20 cellular contexts compared by ENCODE assay signal in genomic region chr20:9200196-9200595, GRCh38.
DNase-seq lines count a peak whose midpoint lies in the region; ATAC-seq and TF ChIP-seq lines count a peak whose summit lies in the region.
"Had no signal": no experiment of that assay in that cellular context is flagged by ENCODE, and none has a peak within 500 bp of the region (broad histone marks: within the 10 kb centered on the region; RNA-seq: fewer than 3 reads in every experiment).

No MANE protein-coding gene starts in this region.

- peaks cover 54% of the 10 kb centered on the region for H3K4me1 ChIP-seq in left ventricle myocardium inferior
- H3K4me1 ChIP-seq in SJSA1 (replicated peaks): peaks cover 14% of the 10 kb centered on the region
- no peaks in the 10 kb centered on the region for H3K4me1 ChIP-seq in testis

- DNase-seq in Right ventricle myocardium superior (no peak), left ventricle myocardium inferior (no peak), SJSA1 (ENCODE audit: low read depth in 1 of 2, low spot score in 2 of 2) (no peak), fibroblast of mammary gland (ENCODE audit: low read depth) (peak; percentile 81), testis (no peak), KG1 (lab: John Stamatoyannopoulos, UW) (no peak)
- DNase-seq: activated CD4-positive, alpha-beta T cell treated with anti-CD3 and anti-CD28 coated beads, Interleukin-2, amount 10 ng/mL, durations not matched to agents 24 days and 14 days; activated CD8-positive, alpha-beta memory T cell treated with anti-CD3 and anti-CD28 coated beads, Interleukin-2, amount 50 U/mL, for 48 hours; activated gamma-delta T cell treated with Interleukin-2 at 50 U/mL for 16 hours; amygdala; CD4-positive, alpha-beta memory T cell; cerebellar nuclear complex; effector memory CD8-positive, alpha-beta T cell; hippocampal formation; NCI-H1436; NCI-H2171 treated with DMSO at 0.1 percent for 48 hours; NCI-H774 had no signal

- no peak for TF ChIP-seq POLR2A in testis (IDR thresholded peaks at IDR 0.05)
- TF ChIP-seq POLR2A in GM18505 (IDR thresholded peaks at IDR 0.05; ENCODE audit: borderline replicate concordance, extremely low read depth, insufficient read depth, insufficient read length): no peak

- no peak overlapping the region for H3K4me3 ChIP-seq in left ventricle myocardium inferior
- no peak overlapping the region for H3K4me3 ChIP-seq in SJSA1
- no peak overlapping the region for H3K4me3 ChIP-seq in fibroblast of mammary gland (ENCODE audit: control insufficient read depth, low read depth, low read length)
- H3K4me3 ChIP-seq in testis: no peak overlapping the region
- H3K4me3 ChIP-seq: neural progenitor cell had no signal

- intact Hi-C loops in Right ventricle myocardium superior (cut with DNase I): no loop called here
- intact Hi-C loops in left ventricle myocardium inferior (cut with micrococcal nuclease): no loop called here
- intact Hi-C loops in testis (cut with DNase I; ENCODE audit: low total_unique reads): no loop called here

- no peaks in the 10 kb centered on the region for H3K27me3 ChIP-seq in left ventricle myocardium inferior (ENCODE audit: low read depth)
- no peaks in the 10 kb centered on the region for H3K27me3 ChIP-seq in SJSA1 (replicated peaks)
- no peaks in the 10 kb centered on the region for H3K27me3 ChIP-seq in testis
- H3K27me3 ChIP-seq: neural progenitor cell had no signal

- no peak for TF ChIP-seq CTCF in left ventricle myocardium inferior (IDR thresholded peaks at IDR 0.05; ENCODE audit: borderline replicate concordance)
- TF ChIP-seq CTCF in fibroblast of mammary gland (conservative IDR thresholded peaks at IDR 0.05; ENCODE audit: control insufficient read depth, insufficient read depth, low read depth, low read length): no peak
- no peak for TF ChIP-seq CTCF in testis (IDR thresholded peaks at IDR 0.05)

- H3K9me3 ChIP-seq in left ventricle myocardium inferior (replicated peaks): no peaks in the 10 kb centered on the region
- no peaks in the 10 kb centered on the region; the same call in 1 of the 2 replicates for H3K9me3 ChIP-seq in SJSA1 (replicated peaks)
- H3K9me3 ChIP-seq in testis: no peaks in the 10 kb centered on the region

- H3K36me3 ChIP-seq in left ventricle myocardium inferior (no peaks in the 10 kb centered on the region), SJSA1 (no peaks in the 10 kb centered on the region), testis (ENCODE audit: low read depth, missing control alignments) (no peaks in the 10 kb centered on the region)
- H3K36me3 ChIP-seq: neural progenitor cell had no signal

- ATAC-seq in Right ventricle myocardium superior (ENCODE audit: poor library complexity) (peak; percentile 58), GM18505 (IDR thresholded peaks at IDR 0.05; ENCODE audit: unreplicated experiment) (no peak), GM21825 (IDR thresholded peaks at IDR 0.05; ENCODE audit: unreplicated experiment) (no peak)
- ATAC-seq: effector memory CD8-positive, alpha-beta T cell had no signal

- WGBS in testis, 2 donors: 86 to 87% methylated on average over 5 of the region's 5 CpGs

- H3K27ac ChIP-seq in left ventricle myocardium inferior (replicated peaks): no peak overlapping the region
- peak overlapping the region; percentile 48 for H3K27ac ChIP-seq in SJSA1
- no peak overlapping the region for H3K27ac ChIP-seq in testis
- H3K27ac ChIP-seq: neural progenitor cell had no signal
